ENCODE assay signal across 10 cellular contexts in genomic region chr11:29527391-29527936, GRCh38.
DNase-seq lines count a peak whose midpoint lies in the region; ATAC-seq, FAIRE-seq and TF ChIP-seq lines count a peak whose summit lies in the region.
"Had no signal": no experiment of that assay in that cellular context is flagged by ENCODE, and none has a peak within 500 bp of the region (broad histone marks: within the 10 kb centered on the region; RNA-seq: fewer than 3 reads in every experiment).

No MANE protein-coding gene starts in this region.

- FAIRE-seq in GM12892 (lab: Jason Lieb, UNC), result no peak

- H3K9me3 Mint-ChIP-seq in activated naive CD8-positive, alpha-beta T cell treated with anti-CD3 and anti-CD28 coated beads for 36 hours, result peaks cover 8% of the 10 kb centered on the region

- H3K36me3 Mint-ChIP-seq in activated naive CD8-positive, alpha-beta T cell treated with anti-CD3 and anti-CD28 coated beads for 36 hours, result no peaks in the 10 kb centered on the region

- peak; percentile 12 for DNase-seq in HK-2 (ENCODE audit: unreplicated experiment)
- peak; percentile 29 for DNase-seq in WERI-Rb-1
- no peak for DNase-seq in lung (ENCODE audit: low spot score)
- no peak for DNase-seq in activated naive CD8-positive, alpha-beta T cell treated with anti-CD3 and anti-CD28 coated beads for 36 hours
- DNase-seq in activated CD4-positive, alpha-beta T cell treated with anti-CD3 and anti-CD28 coated beads, Interleukin-2, amount 50 U/mL, for 1 hour, result no peak
- DNase-seq in GM12892 (ENCODE audit: insufficient read length), result no peak
- DNase-seq: right cardiac atrium had no signal

- H3K27me3 Mint-ChIP-seq in activated naive CD8-positive, alpha-beta T cell treated with anti-CD3 and anti-CD28 coated beads for 36 hours, result no peaks in the 10 kb centered on the region

- H3K4me1 Mint-ChIP-seq in activated naive CD8-positive, alpha-beta T cell treated with anti-CD3 and anti-CD28 coated beads for 36 hours, result no peaks in the 10 kb centered on the region

- no peaks in the 10 kb centered on the region for H3K27me3 ChIP-seq in WERI-Rb-1 (ENCODE audit: insufficient read depth, low read depth, severe bottlenecking)
- no peaks in the 10 kb centered on the region for H3K27me3 ChIP-seq in lung (ENCODE audit: control insufficient read depth, insufficient read depth)

- no peak overlapping the region for H3K27ac ChIP-seq in WERI-Rb-1
- no peak overlapping the region for H3K27ac ChIP-seq in lung (ENCODE audit: low read depth in 1 of 2, low read length in 1 of 2)

- no peak overlapping the region for H3K27ac Mint-ChIP-seq in activated naive CD8-positive, alpha-beta T cell treated with anti-CD3 and anti-CD28 coated beads for 36 hours
- H3K27ac Mint-ChIP-seq: T-helper 1 cell treated with Interleukin-12 subunit alpha and Interleukin-12 subunit beta and Interleukin-4 antibody, amounts not matched to agents 30 μg/mL and 1 μg/mL, for 36 hours had no signal

- ATAC-seq in lung (ENCODE audit: insufficient read depth, low FRiP score) (peak; percentile 47), HG02798 (IDR thresholded peaks at IDR 0.05; ENCODE audit: poor library complexity, unreplicated experiment) (no peak)

- TF ChIP-seq POLR2A in GM12892 (IDR thresholded peaks at IDR 0.05; ENCODE audit: low read depth, low read length), result no peak

- 35 to 37% methylated on average over 3 of the region's 3 CpGs for WGBS in lung, 2 donors

- H3K9me3 ChIP-seq in WERI-Rb-1 (ENCODE audit: severe bottlenecking) (no peaks in the 10 kb centered on the region), lung (ENCODE audit: control insufficient read depth in 2 of 2, insufficient read depth in 1 of 2, low read length in 1 of 2) (peaks cover 0 to 6% of the 10 kb centered on the region in 2 donors)

- no peaks in the 10 kb centered on the region for H3K4me1 ChIP-seq in lung (ENCODE audit: control insufficient read depth in 2 of 2, insufficient read depth in 2 of 2, low read length in 2 of 2)

- no peak overlapping the region for H3K4me3 Mint-ChIP-seq in activated naive CD8-positive, alpha-beta T cell treated with anti-CD3 and anti-CD28 coated beads for 36 hours
- H3K4me3 Mint-ChIP-seq: T-helper 1 cell treated with Interleukin-12 subunit alpha and Interleukin-12 subunit beta and Interleukin-4 antibody, amounts not matched to agents 30 μg/mL and 1 μg/mL, for 36 hours had no signal

- no peak overlapping the region for H3K4me3 ChIP-seq in WERI-Rb-1 (ENCODE audit: low read depth, low read length)
- no peak overlapping the region for H3K4me3 ChIP-seq in lung

- H3K36me3 ChIP-seq in WERI-Rb-1 (no peaks in the 10 kb centered on the region), lung (ENCODE audit: control insufficient read depth in 2 of 2, insufficient read depth in 2 of 2, low read length in 2 of 2) (no peaks in the 10 kb centered on the region)

- peak; percentile 48 for TF ChIP-seq CTCF in GM12873 (IDR thresholded peaks at IDR 0.05; ENCODE audit: insufficient read depth, low read depth, low read length, missing control alignments)
- TF ChIP-seq CTCF in WERI-Rb-1 (IDR thresholded peaks at IDR 0.05; ENCODE audit: low read depth, low read length), result peak; percentile 68
- TF ChIP-seq CTCF in lung (IDR thresholded peaks at IDR 0.05; ENCODE audit: control extremely low read depth, extremely low read depth), result no peak

Comparison
In these comparisons a context has a peak if more than half of its experiments do, and no peak if none do; other contexts are left out.
1. DNase-seq: peak in HK-2 (single experiment) and WERI-Rb-1 (single experiment); none in lung (single experiment), activated naive CD8-positive, alpha-beta T cell treated with anti-CD3 and anti-CD28 coated beads for 36 hours (single experiment), activated CD4-positive, alpha-beta T cell treated with anti-CD3 and anti-CD28 coated beads, Interleukin-2, amount 50 U/mL, for 1 hour (single experiment) and GM12892 (single experiment).